Comparison of ENCODE assay signal across 1 cellular context in genomic region chr6:56716229-56716628, GRCh38.
TF ChIP-seq lines count a peak whose summit lies in the region.

No MANE protein-coding gene starts in this region.

TF ChIP-seq in GM23338, 12 proteins besides CTCF, POLR2A, EP300 and RAD21 (continued from another document):
- no peak for TF ChIP-seq ZNF462 (CRISPR knock-in tag; IDR thresholded peaks at IDR 0.05)
- TF ChIP-seq ETS1 (IDR thresholded peaks at IDR 0.05) = no peak
- TF ChIP-seq EZH2phosphoT487 (IDR thresholded peaks at IDR 0.05; ENCODE audit: unreplicated experiment) = no peak
- TF ChIP-seq ZNF114 (CRISPR knock-in tag; IDR thresholded peaks at IDR 0.05) = no peak
- TF ChIP-seq, protein P1, sequence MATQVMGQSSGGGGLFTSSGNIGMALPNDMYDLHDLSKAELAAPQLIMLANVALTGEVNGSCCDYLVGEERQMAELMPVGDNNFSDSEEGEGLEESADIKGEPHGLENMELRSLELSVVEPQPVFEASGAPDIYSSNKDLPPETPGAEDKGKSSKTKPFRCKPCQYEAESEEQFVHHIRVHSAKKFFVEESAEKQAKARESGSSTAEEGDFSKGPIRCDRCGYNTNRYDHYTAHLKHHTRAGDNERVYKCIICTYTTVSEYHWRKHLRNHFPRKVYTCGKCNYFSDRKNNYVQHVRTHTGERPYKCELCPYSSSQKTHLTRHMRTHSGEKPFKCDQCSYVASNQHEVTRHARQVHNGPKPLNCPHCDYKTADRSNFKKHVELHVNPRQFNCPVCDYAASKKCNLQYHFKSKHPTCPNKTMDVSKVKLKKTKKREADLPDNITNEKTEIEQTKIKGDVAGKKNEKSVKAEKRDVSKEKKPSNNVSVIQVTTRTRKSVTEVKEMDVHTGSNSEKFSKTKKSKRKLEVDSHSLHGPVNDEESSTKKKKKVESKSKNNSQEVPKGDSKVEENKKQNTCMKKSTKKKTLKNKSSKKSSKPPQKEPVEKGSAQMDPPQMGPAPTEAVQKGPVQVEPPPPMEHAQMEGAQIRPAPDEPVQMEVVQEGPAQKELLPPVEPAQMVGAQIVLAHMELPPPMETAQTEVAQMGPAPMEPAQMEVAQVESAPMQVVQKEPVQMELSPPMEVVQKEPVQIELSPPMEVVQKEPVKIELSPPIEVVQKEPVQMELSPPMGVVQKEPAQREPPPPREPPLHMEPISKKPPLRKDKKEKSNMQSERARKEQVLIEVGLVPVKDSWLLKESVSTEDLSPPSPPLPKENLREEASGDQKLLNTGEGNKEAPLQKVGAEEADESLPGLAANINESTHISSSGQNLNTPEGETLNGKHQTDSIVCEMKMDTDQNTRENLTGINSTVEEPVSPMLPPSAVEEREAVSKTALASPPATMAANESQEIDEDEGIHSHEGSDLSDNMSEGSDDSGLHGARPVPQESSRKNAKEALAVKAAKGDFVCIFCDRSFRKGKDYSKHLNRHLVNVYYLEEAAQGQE (IDR thresholded peaks at IDR 0.05; ENCODE audit: unreplicated experiment) = no peak
